32 cellular contexts compared by ENCODE assay signal in the genomic region with DNA sequence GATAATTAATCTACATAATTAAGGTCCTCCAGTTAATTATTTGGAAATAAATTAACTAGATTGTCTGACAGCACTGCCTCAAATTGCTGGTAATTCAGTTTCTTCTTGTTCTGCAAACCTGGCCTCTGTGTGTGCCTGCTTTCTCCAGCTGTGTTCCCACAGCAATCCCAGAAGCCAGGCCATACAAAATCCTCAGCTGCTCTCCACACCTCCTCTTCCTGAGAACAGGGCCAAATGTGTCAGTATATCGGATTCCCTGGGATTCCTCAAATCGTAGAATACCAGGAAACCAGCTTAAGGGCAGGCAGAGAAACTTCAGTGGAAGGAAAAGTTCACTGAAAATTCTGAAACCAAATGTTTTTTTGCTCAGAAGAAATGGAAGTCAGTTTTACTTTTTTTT.
DNase-seq lines count a peak whose midpoint lies in the region; ATAC-seq, FAIRE-seq and TF ChIP-seq lines count a peak whose summit lies in the region.
"Had no signal": no experiment of that assay in that cellular context is flagged by ENCODE, and none has a peak within 500 bp of the region (broad histone marks: within the 10 kb centered on the region; RNA-seq: fewer than 3 reads in every experiment).

No MANE protein-coding gene starts in this region.

- peak; percentile 78 for FAIRE-seq in GM12892 (lab: Jason Lieb, UNC)
- FAIRE-seq: A204.1, endothelial cell of umbilical vein had no signal

- H3K4me3 ChIP-seq in naive thymus-derived CD4-positive, alpha-beta T cell (ENCODE audit: low read length) = no peak overlapping the region
- H3K4me3 ChIP-seq: gastroesophageal sphincter, HAP-1, MG63, tibial artery had no signal

- H3K27ac Mint-ChIP-seq in naive thymus-derived CD4-positive, alpha-beta T cell = no peak overlapping the region
- H3K27ac Mint-ChIP-seq: activated CD4-positive, alpha-beta T cell treated with anti-CD3 and anti-CD28 coated beads, Interleukin-2, amount 10 ng/mL, durations not matched to agents 24 days and 14 days; activated T-helper 2 cell treated with anti-CD3 and anti-CD28 coated beads, Interferon-gamma antibody, Interleukin-2, Interleukin-4, amounts not matched to agents 10 μg/mL and 5 μg/mL and 100 μg/mL, durations not matched to agents 14 hours and 24 hours and 36 hours; CD4-positive, CD25-positive, alpha-beta regulatory T cell; memory B cell; T-cell had no signal

- TF ChIP-seq POLR2A in GM12892 (IDR thresholded peaks at IDR 0.05; ENCODE audit: low read depth, low read length) = no peak

- no peak overlapping the region for H3K27ac ChIP-seq in naive thymus-derived CD4-positive, alpha-beta T cell (ENCODE audit: low read depth, low read length)
- H3K27ac ChIP-seq: gastroesophageal sphincter, tibial artery, WERI-Rb-1 had no signal

- H3K4me3 Mint-ChIP-seq in naive thymus-derived CD4-positive, alpha-beta T cell = no peak overlapping the region
- H3K4me3 Mint-ChIP-seq: activated CD4-positive, alpha-beta T cell treated with anti-CD3 and anti-CD28 coated beads, Interleukin-2, amount 10 ng/mL, durations not matched to agents 24 days and 14 days; CD4-positive, CD25-positive, alpha-beta regulatory T cell; memory B cell; T-cell had no signal

- no peaks in the 10 kb centered on the region for H3K4me1 ChIP-seq in naive thymus-derived CD4-positive, alpha-beta T cell (ENCODE audit: control insufficient read depth in 2 of 2, insufficient read depth in 2 of 2, low read length in 2 of 2)
- H3K4me1 ChIP-seq: tibial artery had no signal

- POLR2A ChIA-PET in naive thymus-derived CD4-positive, alpha-beta T cell (lab: Charles Lee) = no interaction called here

- H3K36me3 ChIP-seq in naive thymus-derived CD4-positive, alpha-beta T cell (ENCODE audit: control insufficient read depth in 2 of 3, insufficient read depth in 3 of 3, low read length in 3 of 3) = no peaks in the 10 kb centered on the region
- H3K36me3 ChIP-seq: gastroesophageal sphincter, HAP-1, MG63, tibial artery, WERI-Rb-1 had no signal

- peaks cover 0 to 3% (median 0%) of the 10 kb centered on the region in 5 donors for H3K27me3 Mint-ChIP-seq in naive thymus-derived CD4-positive, alpha-beta T cell
- H3K27me3 Mint-ChIP-seq: activated CD4-positive, alpha-beta T cell treated with anti-CD3 and anti-CD28 coated beads, Interleukin-2, amount 10 ng/mL, durations not matched to agents 24 days and 14 days; CD4-positive, CD25-positive, alpha-beta regulatory T cell; T-cell had no signal

- ATAC-seq in naive thymus-derived CD4-positive, alpha-beta T cell = no peak
- ATAC-seq: gastroesophageal sphincter, left colon, T-cell had no signal

- DNase-seq in NCI-H1105 treated with DMSO at 0.1 percent for 48 hours (lab: John Stamatoyannopoulos, UW) = peak; percentile 45
- DNase-seq in NCI-H1105 (lab: John Stamatoyannopoulos, UW) = no peak
- DNase-seq in GM12892 (ENCODE audit: insufficient read length) = no peak
- peak; percentile 94 for DNase-seq in NCI-H69 (lab: John Stamatoyannopoulos, UW)
- DNase-seq in iPS-NIHi11 (ENCODE audit: low spot score) = peak; percentile 20
- no peak for DNase-seq in naive thymus-derived CD4-positive, alpha-beta T cell
- DNase-seq in hypothalamus (lab: John Stamatoyannopoulos, UW) = no peak
- DNase-seq in ecto neural progenitor cell (ENCODE audit: low spot score) = no peak
- DNase-seq: activated CD4-positive, alpha-beta T cell treated with anti-CD3 and anti-CD28 coated beads, Interleukin-2, amount 10 ng/mL, durations not matched to agents 24 days and 14 days; activated CD8-positive, alpha-beta memory T cell treated with anti-CD3 and anti-CD28 coated beads for 24 hours; activated naive CD4-positive, alpha-beta T cell treated with anti-CD3 and anti-CD28 coated beads, Interleukin-2, amount 50 U/mL, for 16 hours; activated T-cell treated with anti-CD3 and anti-CD28 coated beads for 4 hours; AML-193; amygdala; CD4-positive, CD25-positive, alpha-beta regulatory T cell; KG1; left colon; MG63; NCI-H1694; NCI-H2227 treated with DMSO at 0.1 percent for 48 hours; NCI-H526 treated with DMSO at 0.1 percent for 48 hours; stimulated activated CD4-positive, alpha-beta T cell treated with anti-CD3 and anti-CD28 coated beads, Interleukin-15, amount 100 ng/mL, for 24 hours; stimulated activated CD4-positive, alpha-beta T cell treated with anti-CD3 and anti-CD28 coated beads, Interleukin-4, amount 100 ng/mL, for 4 hours; T-cell; tibial artery; WERI-Rb-1 had no signal

- H3K4me1 Mint-ChIP-seq in naive thymus-derived CD4-positive, alpha-beta T cell = no peaks in the 10 kb centered on the region
- H3K4me1 Mint-ChIP-seq: activated CD4-positive, alpha-beta T cell treated with anti-CD3 and anti-CD28 coated beads, Interleukin-2, amount 10 ng/mL, durations not matched to agents 24 days and 14 days; CD4-positive, CD25-positive, alpha-beta regulatory T cell; memory B cell; T-cell had no signal

- intact Hi-C loops in naive thymus-derived CD4-positive, alpha-beta T cell (cut with micrococcal nuclease) = no loop called here

- H3K9me3 ChIP-seq in naive thymus-derived CD4-positive, alpha-beta T cell (ENCODE audit: control insufficient read depth in 2 of 3, low read length in 3 of 3) = no peaks in the 10 kb centered on the region
- H3K9me3 ChIP-seq: gastroesophageal sphincter, HAP-1, MG63, tibial artery had no signal

- no peaks in the 10 kb centered on the region for H3K27me3 ChIP-seq in naive thymus-derived CD4-positive, alpha-beta T cell (ENCODE audit: control insufficient read depth in 2 of 2, insufficient read depth in 2 of 2, low read length in 2 of 2)
- H3K27me3 ChIP-seq: gastroesophageal sphincter, MG63, tibial artery had no signal

- CTCF ChIA-PET in naive thymus-derived CD4-positive, alpha-beta T cell (lab: Charles Lee) = no interaction called here

- peaks cover 0 to 5% (median 0%) of the 10 kb centered on the region in 11 donors for H3K9me3 Mint-ChIP-seq in naive thymus-derived CD4-positive, alpha-beta T cell
- H3K9me3 Mint-ChIP-seq: activated CD4-positive, alpha-beta T cell treated with anti-CD3 and anti-CD28 coated beads, Interleukin-2, amount 10 ng/mL, durations not matched to agents 24 days and 14 days; activated T-helper 2 cell treated with anti-CD3 and anti-CD28 coated beads, Interferon-gamma antibody, Interleukin-2, Interleukin-4, amounts not matched to agents 10 μg/mL and 5 μg/mL and 100 μg/mL, durations not matched to agents 14 hours and 24 hours and 36 hours; memory B cell; T-cell had no signal

- H3K36me3 Mint-ChIP-seq in naive thymus-derived CD4-positive, alpha-beta T cell = no peaks in the 10 kb centered on the region
- H3K36me3 Mint-ChIP-seq: CD4-positive, CD25-positive, alpha-beta regulatory T cell; memory B cell; T-cell had no signal

Comparison
In these comparisons a context has a peak if more than half of its experiments do, and no peak if none do; other contexts are left out.
1. DNase-seq: peak in NCI-H1105 treated with DMSO at 0.1 percent for 48 hours (single experiment), NCI-H69 (single experiment) and iPS-NIHi11 (single experiment); none in NCI-H1105 (single experiment), GM12892 (single experiment), naive thymus-derived CD4-positive, alpha-beta T cell (0 of 9), hypothalamus (0 of 51) and ecto neural progenitor cell (single experiment).